In the genomic region with DNA sequence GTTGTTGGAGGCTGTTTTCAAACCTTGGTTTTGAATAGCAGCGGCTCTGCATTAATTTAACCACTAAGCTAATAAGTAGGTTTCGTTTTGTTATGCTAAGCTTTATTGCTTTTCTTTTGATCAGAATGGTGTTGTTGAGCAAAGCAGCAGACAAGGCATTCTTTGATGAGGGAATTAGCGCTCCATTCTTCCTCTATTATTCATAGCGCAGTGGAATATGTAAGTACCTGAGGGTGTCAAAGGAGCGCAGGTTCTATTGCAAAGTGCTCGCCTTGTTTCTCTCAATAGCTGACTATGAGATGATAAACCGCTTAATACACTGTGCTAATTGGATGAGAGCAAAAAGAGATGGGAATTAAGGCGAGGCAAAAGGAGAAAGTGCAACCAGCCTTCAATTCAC, we compare ENCODE assay signal across 22 cellular contexts. TPM values are rescaled to one million over a fixed set of nuclear protein-coding genes. Genes with fewer than 3 reads are reported as not detected.
DNase-seq lines count a peak whose midpoint lies in the region; ATAC-seq, FAIRE-seq and TF ChIP-seq lines count a peak whose summit lies in the region.
"Had no signal": no experiment of that assay in that cellular context is flagged by ENCODE, and none has a peak within 500 bp of the region (broad histone marks: within the 10 kb centered on the region; RNA-seq: fewer than 3 reads in every experiment).

No MANE protein-coding gene starts in this region.

- no peak overlapping the region for H2AFZ ChIP-seq in neural progenitor cell (replicated peaks)

- intact Hi-C loops in aorta (cut with DNase I), result no loop called here

- H3K9me3 ChIP-seq in HUES6 (ENCODE audit: control insufficient read depth, insufficient read depth, low read depth, low read length) (no peaks in the 10 kb centered on the region), neural progenitor cell (ENCODE audit: low read depth) (no peaks in the 10 kb centered on the region), aorta (ENCODE audit: control insufficient read depth, low read length) (no peaks in the 10 kb centered on the region)
- H3K9me3 ChIP-seq: SJCRH30 had no signal

- peaks cover 67% of the 10 kb centered on the region for H3K27me3 Mint-ChIP-seq in WTC11 (ENCODE audit: low read depth)
- peaks cover 31% of the 10 kb centered on the region for H3K27me3 Mint-ChIP-seq in neural progenitor cell (ENCODE audit: insufficient read depth, low read depth)

- peak overlapping the region; percentile 34; the same call in 1 of the 2 replicates for H3K4me3 Mint-ChIP-seq in WTC11
- no peak overlapping the region for H3K4me3 Mint-ChIP-seq in neural progenitor cell
- H3K4me3 Mint-ChIP-seq: CD8-positive, alpha-beta memory T cell; IgD-negative memory B cell had no signal

- no peak for DNase-seq in D721Med (ENCODE audit: insufficient read length, low spot score)
- DNase-seq in WTC11 (ENCODE audit: low spot score), result no peak
- peak; percentile 80 for DNase-seq in neural progenitor cell (ENCODE audit: low spot score)
- DNase-seq in foreskin keratinocyte, result no peak
- DNase-seq in aorta, result no peak
- DNase-seq in erythroblast (lab: John Stamatoyannopoulos, UW), result no peak
- DNase-seq: Calu3; CD8-positive, alpha-beta memory T cell; HCEC 1CT; NCI-H1105 treated with DMSO at 0.1 percent for 48 hours; NCI-H2029 treated with DMSO at 0.1 percent for 48 hours; NCI-H69; SJCRH30; T-helper 1 cell had no signal

- CTCF ChIA-PET in WTC11 (lab: Charles Lee), result interaction anchor here (0.6 to 0.8 kb wide), 2 partner anchors 21 to 161 kb away, joined by 3 to 6 read pairs; no protein-coding TSS in a partner anchor

- peaks cover 30% of the 10 kb centered on the region for H4K20me1 ChIP-seq in neural progenitor cell (ENCODE audit: low read depth)

- H3K9ac ChIP-seq in HUES6 (ENCODE audit: low read length) (no peak overlapping the region), neural progenitor cell (no peak overlapping the region)

- no peak for TF ChIP-seq POLR2A in erythroblast (IDR thresholded peaks at IDR 0.05; ENCODE audit: low read length)

- peak; percentile 71 for FAIRE-seq in D721Med (lab: Jason Lieb, UNC)
- FAIRE-seq: G401.6, GM18507, HTR-8/SVneo, RCC 7860 had no signal

- WGBS in aorta, 2 donors, result 56 to 97% methylated on average over 8 of the region's 8 CpGs

- H3K4me1 ChIP-seq in HUES6 (ENCODE audit: control insufficient read depth, insufficient read depth, low read length) (peaks cover 79% of the 10 kb centered on the region), neural progenitor cell (peaks cover 92% of the 10 kb centered on the region), foreskin keratinocyte (no peaks in the 10 kb centered on the region), aorta (ENCODE audit: control insufficient read depth in 1 of 2, insufficient read depth in 2 of 2, low read length in 2 of 2) (no peaks in the 10 kb centered on the region)
- H3K4me1 ChIP-seq: SJCRH30 had no signal

- no peak overlapping the region for H3K27ac Mint-ChIP-seq in WTC11
- H3K27ac Mint-ChIP-seq in neural progenitor cell, result no peak overlapping the region
- H3K27ac Mint-ChIP-seq: CD8-positive, alpha-beta memory T cell; IgD-negative memory B cell had no signal

- H3K36me3 Mint-ChIP-seq in WTC11, result no peaks in the 10 kb centered on the region
- H3K36me3 Mint-ChIP-seq in neural progenitor cell, result peaks cover 3% of the 10 kb centered on the region

- H3K9me3 Mint-ChIP-seq in WTC11 (no peaks in the 10 kb centered on the region), neural progenitor cell (peaks cover 3% of the 10 kb centered on the region)

- H3K4me1 Mint-ChIP-seq in WTC11, result peaks cover 60% of the 10 kb centered on the region
- H3K4me1 Mint-ChIP-seq in neural progenitor cell, result peaks cover 60% of the 10 kb centered on the region

- H3K4me2 ChIP-seq in neural progenitor cell, result peak overlapping the region; percentile 89

- H3K4me3 ChIP-seq in HUES6 (ENCODE audit: low read depth, low read length), result peak overlapping the region; percentile 2; the same call in 1 of the 2 replicates
- peak overlapping the region; percentile 8 for H3K4me3 ChIP-seq in neural progenitor cell
- no peak overlapping the region for H3K4me3 ChIP-seq in aorta (ENCODE audit: low read length in 2 of 2)
- H3K4me3 ChIP-seq: SJCRH30 had no signal

- ATAC-seq in WTC11, result no peak
- ATAC-seq in foreskin keratinocyte, result no peak
- ATAC-seq in aorta (ENCODE audit: low FRiP score), result no peak

- H3K27me3 ChIP-seq in HUES6 (ENCODE audit: control insufficient read depth, insufficient read depth, low read length), result peaks cover 84% of the 10 kb centered on the region
- peaks cover 49% of the 10 kb centered on the region for H3K27me3 ChIP-seq in neural progenitor cell
- peaks cover 28% of the 10 kb centered on the region for H3K27me3 ChIP-seq in foreskin keratinocyte
- H3K27me3 ChIP-seq in aorta (ENCODE audit: control insufficient read depth in 1 of 2, insufficient read depth in 2 of 2, low read length in 1 of 2), result no peaks in the 10 kb centered on the region
- H3K27me3 ChIP-seq: SJCRH30 had no signal

- H3F3A ChIP-seq in neural progenitor cell (ENCODE audit: low read depth), result peaks cover 84% of the 10 kb centered on the region

- no peak overlapping the region for H3K27ac ChIP-seq in HUES6 (ENCODE audit: low read depth, low read length)
- peak overlapping the region; percentile 86 for H3K27ac ChIP-seq in neural progenitor cell
- H3K27ac ChIP-seq in foreskin keratinocyte, result no peak overlapping the region
- no peak overlapping the region for H3K27ac ChIP-seq in aorta (ENCODE audit: low read depth in 1 of 2, low read length in 2 of 2)
- H3K27ac ChIP-seq: C4-2B, SJCRH30 had no signal

- H3K79me2 ChIP-seq in neural progenitor cell (ENCODE audit: low read depth), result no peaks in the 10 kb centered on the region

- H3K36me3 ChIP-seq in HUES6 (ENCODE audit: control insufficient read depth, insufficient read depth, low read length) (no peaks in the 10 kb centered on the region), neural progenitor cell (no peaks in the 10 kb centered on the region), aorta (ENCODE audit: control insufficient read depth in 1 of 2, insufficient read depth in 2 of 2, low read length in 1 of 2) (peaks cover 0 to 2% of the 10 kb centered on the region in 2 donors)

- no peak for TF ChIP-seq CTCF in D721Med (IDR thresholded peaks at IDR 0.05; ENCODE audit: insufficient read depth, missing control alignments)
- no peak for TF ChIP-seq CTCF in WTC11 (IDR thresholded peaks at IDR 0.05)
- no peak for TF ChIP-seq CTCF in neural progenitor cell (IDR thresholded peaks at IDR 0.05)
- no peak for TF ChIP-seq CTCF in foreskin keratinocyte (conservative IDR thresholded peaks at IDR 0.05)

- POLR2A ChIA-PET in WTC11 (lab: Charles Lee), result no interaction called here

TF ChIP-seq in WTC11, 78 proteins besides CTCF, POLR2A, EP300 and RAD21 (continues in another document):
- TF ChIP-seq, protein P1, sequence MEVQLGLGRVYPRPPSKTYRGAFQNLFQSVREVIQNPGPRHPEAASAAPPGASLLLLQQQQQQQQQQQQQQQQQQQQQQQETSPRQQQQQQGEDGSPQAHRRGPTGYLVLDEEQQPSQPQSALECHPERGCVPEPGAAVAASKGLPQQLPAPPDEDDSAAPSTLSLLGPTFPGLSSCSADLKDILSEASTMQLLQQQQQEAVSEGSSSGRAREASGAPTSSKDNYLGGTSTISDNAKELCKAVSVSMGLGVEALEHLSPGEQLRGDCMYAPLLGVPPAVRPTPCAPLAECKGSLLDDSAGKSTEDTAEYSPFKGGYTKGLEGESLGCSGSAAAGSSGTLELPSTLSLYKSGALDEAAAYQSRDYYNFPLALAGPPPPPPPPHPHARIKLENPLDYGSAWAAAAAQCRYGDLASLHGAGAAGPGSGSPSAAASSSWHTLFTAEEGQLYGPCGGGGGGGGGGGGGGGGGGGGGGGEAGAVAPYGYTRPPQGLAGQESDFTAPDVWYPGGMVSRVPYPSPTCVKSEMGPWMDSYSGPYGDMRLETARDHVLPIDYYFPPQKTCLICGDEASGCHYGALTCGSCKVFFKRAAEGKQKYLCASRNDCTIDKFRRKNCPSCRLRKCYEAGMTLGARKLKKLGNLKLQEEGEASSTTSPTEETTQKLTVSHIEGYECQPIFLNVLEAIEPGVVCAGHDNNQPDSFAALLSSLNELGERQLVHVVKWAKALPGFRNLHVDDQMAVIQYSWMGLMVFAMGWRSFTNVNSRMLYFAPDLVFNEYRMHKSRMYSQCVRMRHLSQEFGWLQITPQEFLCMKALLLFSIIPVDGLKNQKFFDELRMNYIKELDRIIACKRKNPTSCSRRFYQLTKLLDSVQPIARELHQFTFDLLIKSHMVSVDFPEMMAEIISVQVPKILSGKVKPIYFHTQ (CRISPR knock-in tag; IDR thresholded peaks at IDR 0.05), result no peak
- TF ChIP-seq GRHL2 (CRISPR knock-in tag; IDR thresholded peaks at IDR 0.05; ENCODE audit: insufficient replicate concordance, severe bottlenecking), result no peak
- TF ChIP-seq, protein P2, sequence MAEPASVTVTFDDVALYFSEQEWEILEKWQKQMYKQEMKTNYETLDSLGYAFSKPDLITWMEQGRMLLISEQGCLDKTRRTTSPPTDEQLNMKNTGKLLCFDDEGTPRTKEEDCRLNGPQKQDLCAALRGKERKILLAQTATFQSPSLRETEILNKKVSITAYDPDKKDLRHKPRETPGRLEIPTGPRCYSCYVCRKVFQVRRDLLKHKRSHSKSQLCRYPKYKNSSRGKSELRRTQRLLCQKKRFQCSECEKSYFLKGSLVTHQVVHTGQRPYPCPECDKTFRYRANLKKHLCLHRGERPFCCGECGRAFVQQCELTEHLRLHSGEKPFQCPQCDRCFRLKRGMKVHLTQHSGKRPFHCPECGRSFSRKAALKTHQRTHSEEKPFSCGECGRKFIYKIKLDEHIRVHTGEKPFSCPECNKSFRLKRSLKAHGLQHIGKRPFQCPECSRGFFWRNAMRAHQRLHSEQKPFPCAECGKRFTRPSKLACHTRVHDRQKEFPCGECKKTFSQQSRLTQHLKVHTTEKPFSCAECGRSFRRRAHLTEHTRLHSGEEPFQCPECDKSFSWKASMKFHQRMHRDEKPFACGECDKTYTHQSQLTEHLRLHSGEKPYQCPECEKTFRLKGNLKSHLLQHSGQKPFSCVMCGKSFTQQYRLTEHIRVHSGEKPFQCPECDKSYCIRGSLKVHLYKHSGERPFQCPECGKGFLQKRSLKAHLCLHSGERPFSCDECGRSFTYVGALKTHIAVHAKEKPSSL (CRISPR knock-in tag; conservative IDR thresholded peaks at IDR 0.05), result no peak

RNA-seq across cellular contexts. Expression of a gene that starts 16.3 kb away (rescaled TPM):
- total RNA-seq in WTC11 (2021), result 0.07 TPM in 1 of 3 replicates, not detected in the others
- 5.3 and 9.0 TPM in 2 replicates for total RNA-seq in neural progenitor cell (ENCODE audit: low replicate concordance)
- total RNA-seq in foreskin keratinocyte, result not detected in 2 replicates
- polyA plus RNA-seq in foreskin keratinocyte, result not detected in 2 replicates
- total RNA-seq in aorta, result not detected
- polyA plus RNA-seq in aorta, result not detected
- total RNA-seq: Calu3; CD8-positive, alpha-beta memory T cell; Daoy; SJCRH30 had no signal
- polyA plus RNA-seq: CD8-positive, alpha-beta memory T cell; IgD-negative memory B cell had no signal

Comparison
In these comparisons a context has a peak if more than half of its experiments do, and no peak if none do; other contexts are left out.
1. H3K4me3 ChIP-seq: peak in HUES6 (single experiment) and neural progenitor cell (single experiment); none in aorta (0 of 2).